In the genomic region with DNA sequence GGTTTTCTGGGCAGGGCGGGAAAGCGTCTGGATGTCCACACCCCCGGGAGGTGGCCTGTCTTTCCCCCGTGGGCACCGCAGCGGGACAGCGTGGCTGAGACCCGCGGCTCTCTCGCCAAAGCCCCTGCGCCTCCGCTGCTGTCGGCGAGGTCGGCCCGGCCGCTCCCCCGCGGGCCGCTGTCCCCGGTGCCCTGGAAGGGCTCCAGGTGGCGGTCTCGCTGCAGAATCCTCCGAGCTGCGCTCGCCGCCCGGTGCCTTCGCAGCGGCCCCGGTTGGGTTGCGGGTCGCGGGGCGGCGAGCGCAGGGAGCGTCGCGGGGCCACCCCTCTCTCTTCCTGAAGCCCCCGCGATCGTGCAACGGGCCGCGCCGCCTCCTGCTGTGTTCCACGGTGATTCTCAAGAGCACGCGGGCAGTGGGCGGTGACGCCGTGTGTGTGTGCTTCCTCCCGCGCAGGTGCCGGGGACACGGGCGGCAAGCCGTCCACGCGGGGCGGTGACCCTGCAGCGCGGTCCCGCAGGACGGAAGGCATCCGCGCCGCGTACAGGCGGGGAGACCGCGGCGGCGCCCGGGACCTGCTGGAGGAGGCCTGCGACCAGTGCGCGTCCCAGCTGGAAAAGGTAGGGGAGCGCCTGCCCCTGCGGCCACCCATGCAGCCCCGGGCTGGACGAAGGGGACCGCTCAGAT, we compare ENCODE assay signal across 1 cellular context.
A peak's percentile ranks its signal among the peaks of the same experiment; 100 is the strongest.
TF ChIP-seq lines count a peak whose summit lies in the region.

No MANE protein-coding gene starts in this region.

TF ChIP-seq in H1, 55 proteins besides CTCF, POLR2A, EP300 and RAD21:
- TF ChIP-seq KDM4A (IDR thresholded peaks at IDR 0.05; ENCODE audit: low read depth, low read length, severe bottlenecking): peak; percentile 42
- no peak for TF ChIP-seq BRCA1 (IDR thresholded peaks at IDR 0.05; ENCODE audit: low read depth, low read length)
- TF ChIP-seq CTBP2 (IDR thresholded peaks at IDR 0.05; ENCODE audit: borderline replicate concordance, insufficient read depth, insufficient read length, low read length): peak; percentile 61
- no peak for TF ChIP-seq GTF2F1 (IDR thresholded peaks at IDR 0.05; ENCODE audit: borderline replicate concordance, low read depth, low read length)
- TF ChIP-seq, protein P1, sequence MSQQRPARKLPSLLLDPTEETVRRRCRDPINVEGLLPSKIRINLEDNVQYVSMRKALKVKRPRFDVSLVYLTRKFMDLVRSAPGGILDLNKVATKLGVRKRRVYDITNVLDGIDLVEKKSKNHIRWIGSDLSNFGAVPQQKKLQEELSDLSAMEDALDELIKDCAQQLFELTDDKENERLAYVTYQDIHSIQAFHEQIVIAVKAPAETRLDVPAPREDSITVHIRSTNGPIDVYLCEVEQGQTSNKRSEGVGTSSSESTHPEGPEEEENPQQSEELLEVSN (IDR thresholded peaks at IDR 0.05): peak; percentile 8; the same call in 1 of the 2 replicates
- peak in 1 of 2 experiments; percentile 90; a peak in 2 of 4 replicates for TF ChIP-seq HDAC2 (IDR thresholded peaks at IDR 0.05; ENCODE audit: borderline replicate concordance in 1 of 2, low read depth in 2 of 2, low read length in 2 of 2)
- TF ChIP-seq TAF7 (optimal IDR thresholded peaks at IDR 0.05; ENCODE audit: borderline replicate concordance, low read depth, low read length): peak; percentile 81
- peak; percentile 88 for TF ChIP-seq SUZ12 (IDR thresholded peaks at IDR 0.05; ENCODE audit: low read length)
- no peak for TF ChIP-seq CHD1 (IDR thresholded peaks at IDR 0.05; ENCODE audit: low read depth, low read length)
- peak; percentile 47 for TF ChIP-seq ASH2L (IDR thresholded peaks at IDR 0.05; ENCODE audit: low read length)
- peak; percentile 86 for TF ChIP-seq EZH2 (IDR thresholded peaks at IDR 0.05; ENCODE audit: low read depth, low read length, severe bottlenecking)
- peak; percentile 56 for TF ChIP-seq RNF2 (IDR thresholded peaks at IDR 0.05; ENCODE audit: borderline replicate concordance, low read depth, low read length, missing control alignments, poor library complexity, severe bottlenecking)
- TF ChIP-seq RBBP5 (IDR thresholded peaks at IDR 0.05; ENCODE audit: borderline replicate concordance, low read depth, low read length): 0 out of 2 replicates have a peak, but pooled peaks have one; percentile 39
- peak; percentile 77 for TF ChIP-seq BACH1 (IDR thresholded peaks at IDR 0.05; ENCODE audit: low read length)
